Comparison of ENCODE assay signal across 14 cellular contexts in genomic region chr1:8787218-8787617, GRCh38. TPM values are rescaled to one million over a fixed set of nuclear protein-coding genes. Genes with fewer than 3 reads are reported as not detected.
A peak's percentile ranks its signal among the peaks of the same experiment; 100 is the strongest.
DNase-seq lines count a peak whose midpoint lies in the region; ATAC-seq and TF ChIP-seq lines count a peak whose summit lies in the region.
"Had no signal": no experiment of that assay in that cellular context is flagged by ENCODE, and none has a peak within 500 bp of the region (broad histone marks: within the 10 kb centered on the region; RNA-seq: fewer than 3 reads in every experiment).

No MANE protein-coding gene starts in this region.

- H3K4me3 ChIP-seq in cardiac muscle cell (no peak overlapping the region), endodermal cell (ENCODE audit: low read length) (no peak overlapping the region)
- H3K4me3 ChIP-seq: BLaER1, K562 had no signal

- H3K27ac Mint-ChIP-seq in endodermal cell = peak overlapping the region; percentile 12
- peak overlapping the region; percentile 44 for H3K27ac Mint-ChIP-seq in neural crest cell (ENCODE audit: unreplicated experiment)
- no peak overlapping the region for H3K27ac Mint-ChIP-seq in activated T-cell treated with anti-CD3 and anti-CD28 coated beads, Interleukin-2, amount 50 U/mL, for 24 hours

- intact Hi-C loops in Right ventricle myocardium inferior (cut with DNase I) = no loop called here

- H3K36me3 ChIP-seq in cardiac muscle cell (no peaks in the 10 kb centered on the region), endodermal cell (ENCODE audit: control insufficient read depth, insufficient read depth, low read length) (peaks cover 9% of the 10 kb centered on the region)

- H3K27ac ChIP-seq in cardiac muscle cell (peak overlapping the region; percentile 32), endodermal cell (ENCODE audit: low read depth, low read length) (no peak overlapping the region)
- H3K27ac ChIP-seq: BLaER1 had no signal

- no peak for TF ChIP-seq CTCF in cardiac muscle cell (IDR thresholded peaks at IDR 0.05; ENCODE audit: low read depth, low read length)
- TF ChIP-seq CTCF in endodermal cell (conservative IDR thresholded peaks at IDR 0.05) = no peak
- TF ChIP-seq CTCF in neural crest cell (conservative IDR thresholded peaks at IDR 0.05) = no peak

- DNase-seq in cardiac muscle cell (ENCODE audit: low read depth in 1 of 2, low spot score in 1 of 2) (no peak), Right ventricle myocardium inferior (ENCODE audit: missing footprints) (no peak), endodermal cell (no peak), neural crest cell (ENCODE audit: low read depth, low spot score) (no peak), T-helper 9 cell (no peak)
- DNase-seq in activated T-cell treated with anti-CD3 and anti-CD28 coated beads, Interleukin-2, amount 50 U/mL, for 24 hours = no peak
- DNase-seq: 8988T; AML-193; CD4-positive, CD25-positive, alpha-beta regulatory T cell; DMS79; HCEC 1CT had no signal

- H3K36me3 Mint-ChIP-seq in endodermal cell (ENCODE audit: low read depth) (no peaks in the 10 kb centered on the region), neural crest cell (ENCODE audit: low read depth) (no peaks in the 10 kb centered on the region)
- peaks cover 12% of the 10 kb centered on the region for H3K36me3 Mint-ChIP-seq in activated T-cell treated with anti-CD3 and anti-CD28 coated beads, Interleukin-2, amount 50 U/mL, for 24 hours (ENCODE audit: low read depth)

- peaks cover 49% of the 10 kb centered on the region for H3K4me1 Mint-ChIP-seq in endodermal cell
- peaks cover 5% of the 10 kb centered on the region for H3K4me1 Mint-ChIP-seq in neural crest cell
- no peaks in the 10 kb centered on the region for H3K4me1 Mint-ChIP-seq in activated T-cell treated with anti-CD3 and anti-CD28 coated beads, Interleukin-2, amount 50 U/mL, for 24 hours (ENCODE audit: low read depth)

- H3K4me1 ChIP-seq in cardiac muscle cell (ENCODE audit: low read depth) (no peaks in the 10 kb centered on the region), endodermal cell (ENCODE audit: control insufficient read depth, insufficient read depth, low read length) (no peaks in the 10 kb centered on the region)

- H3K9me3 Mint-ChIP-seq in endodermal cell (no peaks in the 10 kb centered on the region), neural crest cell (no peaks in the 10 kb centered on the region)
- no peaks in the 10 kb centered on the region for H3K9me3 Mint-ChIP-seq in activated T-cell treated with anti-CD3 and anti-CD28 coated beads, Interleukin-2, amount 50 U/mL, for 24 hours
- H3K9me3 Mint-ChIP-seq: CD4-positive, CD25-positive, alpha-beta regulatory T cell had no signal

- 96 to 100% methylated on average over 2 to 3 of the region's 3 CpGs for WGBS in endodermal cell (ENCODE audit: insufficient coverage in 1 of 2, insufficient read length in 1 of 2), 2 experiments

- no peak overlapping the region for H3K9ac ChIP-seq in endodermal cell (ENCODE audit: extremely low read depth, low read length, poor library complexity, severe bottlenecking)
- H3K9ac ChIP-seq: BLaER1 had no signal

- no peak for ATAC-seq in Right ventricle myocardium inferior
- no peak for ATAC-seq in HG02840 (IDR thresholded peaks at IDR 0.05; ENCODE audit: low FRiP score, unreplicated experiment)
- ATAC-seq: K562 had no signal

- H3K27me3 Mint-ChIP-seq in endodermal cell (ENCODE audit: insufficient read depth) (no peaks in the 10 kb centered on the region), neural crest cell (ENCODE audit: low read depth) (no peaks in the 10 kb centered on the region)
- H3K27me3 Mint-ChIP-seq in activated T-cell treated with anti-CD3 and anti-CD28 coated beads, Interleukin-2, amount 50 U/mL, for 24 hours = no peaks in the 10 kb centered on the region
- H3K27me3 Mint-ChIP-seq: CD4-positive, CD25-positive, alpha-beta regulatory T cell had no signal

- no peaks in the 10 kb centered on the region for H3K27me3 ChIP-seq in cardiac muscle cell
- no peaks in the 10 kb centered on the region for H3K27me3 ChIP-seq in endodermal cell (ENCODE audit: control insufficient read depth, insufficient read depth, low read length, poor library complexity, severe bottlenecking)
- H3K27me3 ChIP-seq: BLaER1 had no signal

- H3K4me3 Mint-ChIP-seq in endodermal cell = no peak overlapping the region
- H3K4me3 Mint-ChIP-seq in neural crest cell = no peak overlapping the region
- no peak overlapping the region for H3K4me3 Mint-ChIP-seq in activated T-cell treated with anti-CD3 and anti-CD28 coated beads, Interleukin-2, amount 50 U/mL, for 24 hours
- H3K4me3 Mint-ChIP-seq: CD4-positive, CD25-positive, alpha-beta regulatory T cell had no signal

- H3K9me3 ChIP-seq in cardiac muscle cell (ENCODE audit: low read depth) = no peaks in the 10 kb centered on the region
- H3K9me3 ChIP-seq in endodermal cell (ENCODE audit: control insufficient read depth, low read length) = no peaks in the 10 kb centered on the region
- H3K9me3 ChIP-seq: BLaER1 had no signal

RNA-seq across cellular contexts. Expression of gene RERE, which starts 30.2 kb away (rescaled TPM):
- 59.5 and 81.0 TPM in 2 replicates for total RNA-seq in cardiac muscle cell
- 70.3 and 72.5 TPM in 2 replicates for polyA plus RNA-seq in cardiac muscle cell
- total RNA-seq in Right ventricle myocardium inferior = 133 TPM
- 100 to 1,000 TPM; 159 to 179 TPM for total RNA-seq in endodermal cell
- polyA plus RNA-seq in endodermal cell (2013, experiment 1 of 2) = 120 TPM
- 97.7 TPM for polyA plus RNA-seq in endodermal cell (2013, experiment 2 of 2)
- 107 and 122 TPM in 2 replicates for total RNA-seq in neural crest cell
